In the genomic region with DNA sequence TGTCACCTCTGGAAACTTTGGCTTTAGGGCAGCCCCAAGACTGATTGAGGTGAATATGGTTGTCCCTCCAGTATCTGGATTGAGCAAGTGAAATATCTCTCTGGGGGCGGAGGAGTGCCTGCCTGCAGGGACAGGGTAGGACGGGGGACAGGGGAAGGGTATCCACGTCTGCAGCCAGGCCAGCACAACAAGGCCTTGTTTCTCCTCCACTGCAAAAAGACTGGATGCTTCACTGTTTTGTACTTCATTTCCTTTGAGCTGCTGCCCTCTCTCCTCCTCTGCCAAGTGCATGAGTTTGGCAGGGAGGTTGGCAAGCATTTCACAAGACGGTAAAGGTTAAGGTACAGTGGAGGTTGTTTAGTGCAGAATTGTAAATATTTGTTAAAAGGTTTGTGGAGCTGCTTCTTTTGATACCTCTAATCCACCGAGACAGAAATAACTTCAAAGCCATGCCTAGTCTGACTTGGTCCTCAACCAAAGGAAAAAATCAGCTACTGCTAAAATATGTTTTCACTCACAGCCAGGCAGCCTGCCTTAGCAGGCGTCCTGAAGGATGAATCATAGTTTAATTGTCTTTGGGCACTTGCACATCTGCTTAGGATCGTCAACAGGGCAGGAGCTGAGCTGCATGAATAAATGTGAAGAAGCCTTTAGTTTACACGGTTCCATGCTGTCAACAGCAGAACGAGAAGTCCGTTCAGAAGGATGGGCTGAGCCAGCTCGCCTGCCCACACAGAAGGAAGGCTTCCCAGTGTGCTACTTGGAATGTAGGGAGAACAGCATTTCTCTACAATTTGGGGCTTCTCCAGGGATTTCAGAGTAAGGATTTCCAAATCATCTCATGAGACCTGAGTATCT, we compare ENCODE assay signal across 13 cellular contexts.
DNase-seq lines count a peak whose midpoint lies in the region; FAIRE-seq and TF ChIP-seq lines count a peak whose summit lies in the region.
"Had no signal": no experiment of that assay in that cellular context is flagged by ENCODE, and none has a peak within 500 bp of the region (broad histone marks: within the 10 kb centered on the region; RNA-seq: fewer than 3 reads in every experiment).

No MANE protein-coding gene starts in this region.

- H3K4me3 ChIP-seq in fibroblast of villous mesenchyme (ENCODE audit: low read depth, low read length) = no peak overlapping the region
- peak overlapping the region in 1 of 2 donors; percentile 16 for H3K4me3 ChIP-seq in stomach smooth muscle (ENCODE audit: low read length in 2 of 2)
- H3K4me3 ChIP-seq: PC-9 had no signal

- no peaks in the 10 kb centered on the region for H3K9me3 ChIP-seq in stomach smooth muscle (ENCODE audit: control insufficient read depth in 2 of 2, low read length in 2 of 2)

- H3K4me1 ChIP-seq in stomach smooth muscle (ENCODE audit: control insufficient read depth, insufficient read depth, low read length) = peaks cover 14% of the 10 kb centered on the region

- FAIRE-seq in GM12892 (lab: Jason Lieb, UNC) = no peak
- FAIRE-seq: endothelial cell of umbilical vein had no signal

- TF ChIP-seq POLR2A in GM12892 (IDR thresholded peaks at IDR 0.05; ENCODE audit: low read depth, low read length) = no peak

- DNase-seq in NCI-H1417 (lab: John Stamatoyannopoulos, UW) (peak in 2 of 3 experiments; percentile 11 to 18), NCI-H1417 treated with DMSO at 0.1 percent for 48 hours (lab: John Stamatoyannopoulos, UW) (no peak), RPMI7951 (ENCODE audit: low read depth) (peak; percentile 24), fibroblast of villous mesenchyme (ENCODE audit: low read depth) (peak; percentile 36), GM12892 (ENCODE audit: insufficient read length) (no peak), kidney tubule cell (ENCODE audit: low spot score) (no peak), T-helper 9 cell (no peak)
- DNase-seq: 8988T; activated naive CD4-positive, alpha-beta T cell treated with anti-CD3 and anti-CD28 coated beads, Interleukin-2, amount 10 ng/mL, durations not matched to agents 7 days and 5 days; left ventricle myocardium superior; PC-9 had no signal

- H3K27me3 ChIP-seq in stomach smooth muscle (ENCODE audit: control insufficient read depth in 1 of 2, insufficient read depth in 2 of 2, low read length in 2 of 2) = no peaks in the 10 kb centered on the region

- H3K27ac ChIP-seq in stomach smooth muscle (ENCODE audit: low read length) = peak overlapping the region; percentile 37
- H3K27ac ChIP-seq: PC-9 had no signal

- no peak for TF ChIP-seq CTCF in fibroblast of villous mesenchyme (IDR thresholded peaks at IDR 0.05; ENCODE audit: insufficient read depth, low read depth, low read length)

- H3K9ac ChIP-seq in stomach smooth muscle (ENCODE audit: low read length in 2 of 2) = no peak overlapping the region

- no peaks in the 10 kb centered on the region for H3K36me3 ChIP-seq in stomach smooth muscle (ENCODE audit: control insufficient read depth in 2 of 2, insufficient read depth in 2 of 2, low read length in 2 of 2)

Comparison
In these comparisons a context has a peak if more than half of its experiments do, and no peak if none do; other contexts are left out.
1. DNase-seq: peak in NCI-H1417 (2 of 3), RPMI7951 (single experiment) and fibroblast of villous mesenchyme (single experiment); none in NCI-H1417 treated with DMSO at 0.1 percent for 48 hours (single experiment), GM12892 (single experiment), kidney tubule cell (single experiment) and T-helper 9 cell (single experiment).